ENCODE assay signal across 9 cellular contexts in genomic region chr2:149038442-149039212, GRCh38. TPM values are rescaled to one million over a fixed set of nuclear protein-coding genes. Genes with fewer than 3 reads are reported as not detected.
DNase-seq lines count a peak whose midpoint lies in the region; ATAC-seq and TF ChIP-seq lines count a peak whose summit lies in the region.
"Had no signal": no experiment of that assay in that cellular context is flagged by ENCODE, and none has a peak within 500 bp of the region (broad histone marks: within the 10 kb centered on the region; RNA-seq: fewer than 3 reads in every experiment).

Gene LYPD6B, plus strand, starts transcription at chr2:149038699. Its CDS starts 92,250 bp downstream, at chr2:149130949.

- H3K9me3 ChIP-seq in PC-3 (ENCODE audit: low read length) (no peaks in the 10 kb centered on the region), gastrocnemius medialis (no peaks in the 10 kb centered on the region)
- H3K9me3 ChIP-seq: neutrophil had no signal

- H3K27me3 ChIP-seq in PC-3 (ENCODE audit: low read length) (peaks cover 22% of the 10 kb centered on the region), gastrocnemius medialis (peaks cover 13 to 31% (median 30%) of the 10 kb centered on the region in 3 donors)

- H3K9me2 ChIP-seq in PC-3 (replicated peaks; ENCODE audit: low read length) = no peaks in the 10 kb centered on the region

- peak within 1 kb of the TSS; percentile 31; the same call in 1 of the 2 replicates for H3K9ac ChIP-seq in PC-3 (ENCODE audit: low read length)

- no peaks in the 10 kb centered on the region for H3K4me1 ChIP-seq in PC-3 (ENCODE audit: insufficient read depth, low read length)
- no peaks in the 10 kb centered on the region for H3K4me1 ChIP-seq in gastrocnemius medialis

- intact Hi-C loops in PC-3 (cut with micrococcal nuclease) = no loop called here
- intact Hi-C loops in gastrocnemius medialis (cut with DNase I; ENCODE audit: low total_unique reads) = no loop called here

- TF ChIP-seq CTCF in C4-2B (conservative IDR thresholded peaks at IDR 0.05) (peak; percentile 46), PC-3 (conservative IDR thresholded peaks at IDR 0.05; ENCODE audit: low read depth, low read length) (no peak), glutamatergic neuron (IDR thresholded peaks at IDR 0.05; ENCODE audit: partially characterized antibody, unreplicated experiment) (no peak), gastrocnemius medialis (IDR thresholded peaks at IDR 0.05 in 4 of 5, conservative IDR thresholded peaks at IDR 0.05 in 1 of 5) (no peak)

- peak; percentile 51 for ATAC-seq in GM18858 (IDR thresholded peaks at IDR 0.05; ENCODE audit: unreplicated experiment)
- ATAC-seq in HG03045 (IDR thresholded peaks at IDR 0.05; ENCODE audit: unreplicated experiment) = peak; percentile 67
- ATAC-seq in PC-3 = peak; percentile 70
- ATAC-seq in gastrocnemius medialis = no peak

- peaks cover 10% of the 10 kb centered on the region for H3K27me3 Mint-ChIP-seq in glutamatergic neuron (ENCODE audit: unreplicated experiment)

- POLR2A ChIA-PET in PC-3 (lab: Charles Lee; ENCODE audit: unreplicated experiment) = no interaction called here

- no TSS peak for BruUV-seq in PC-3 (replicated peaks; lab: Mats Ljungman, UMichigan)

- H3K4me1 Mint-ChIP-seq in glutamatergic neuron (ENCODE audit: low read depth, unreplicated experiment) = no peaks in the 10 kb centered on the region

- H3K36me3 ChIP-seq in PC-3 (ENCODE audit: low read depth, low read length) (no peaks in the 10 kb centered on the region), gastrocnemius medialis (no peaks in the 10 kb centered on the region)
- H3K36me3 ChIP-seq: neutrophil had no signal

- H3K27ac ChIP-seq in C4-2B (peak within 1 kb of the TSS; percentile 7; the same call in 1 of the 2 replicates), PC-3 (ENCODE audit: low read length) (no peak within 1 kb of the TSS), skin epidermis (peak within 1 kb of the TSS in 15 of 21 experiments; percentile 10 to 77 (median 55)), gastrocnemius medialis (no peak within 1 kb of the TSS)
- H3K27ac ChIP-seq: neutrophil had no signal

- no peaks in the 10 kb centered on the region for H3K79me2 ChIP-seq in PC-3 (ENCODE audit: low read length)

- no peaks in the 10 kb centered on the region for H3K36me3 Mint-ChIP-seq in glutamatergic neuron (ENCODE audit: unreplicated experiment)

- H3K9me3 Mint-ChIP-seq in glutamatergic neuron (ENCODE audit: unreplicated experiment) = no peaks in the 10 kb centered on the region

- no peaks in the 10 kb centered on the region for H4K20me1 ChIP-seq in PC-3 (ENCODE audit: low read length)

- H3F3A ChIP-seq in PC-3 (ENCODE audit: low read length, unreplicated experiment) = no peaks in the 10 kb centered on the region

- TF ChIP-seq POLR2A in gastrocnemius medialis (IDR thresholded peaks at IDR 0.05) = no peak

- H2AFZ ChIP-seq in PC-3 (ENCODE audit: low read length) = peak within 1 kb of the TSS; percentile 88

- DNase-seq in PC-3 = peak; percentile 63
- DNase-seq in glutamatergic neuron = peak; percentile 52
- DNase-seq in SKM-1 (lab: John Stamatoyannopoulos, UW; ENCODE audit: unreplicated experiment) = no peak
- no peak for DNase-seq in gastrocnemius medialis

- H3K4me3 ChIP-seq in PC-3 (ENCODE audit: low read length) = peak within 1 kb of the TSS; percentile 70
- H3K4me3 ChIP-seq in skin epidermis = peak within 1 kb of the TSS; percentile 23 to 52 (median 35)
- no peak within 1 kb of the TSS for H3K4me3 ChIP-seq in gastrocnemius medialis

- in situ Hi-C loops in gastrocnemius medialis (cut with MboI; ENCODE audit: low sequenced_read_pairs in 4 of 4) = no loop called here

- CTCF ChIA-PET in PC-3 (lab: Charles Lee) = interaction anchor here (0.5 to 0.6 kb wide), 2 partner anchors 322 to 447 kb away, joined by 4 read pairs; no protein-coding TSS in a partner anchor

- peak within 1 kb of the TSS; percentile 95 for H3K4me2 ChIP-seq in PC-3 (ENCODE audit: low read length)

- H3K4me3 Mint-ChIP-seq in glutamatergic neuron (ENCODE audit: unreplicated experiment) = peak within 1 kb of the TSS; percentile 79

- no peak within 1 kb of the TSS for H3K27ac Mint-ChIP-seq in glutamatergic neuron (ENCODE audit: unreplicated experiment)

RNA-seq across cellular contexts. Expression of gene LYPD6B, which starts in this region (rescaled TPM):
- 1.9 and 2.0 TPM in 2 replicates for total RNA-seq in PC-3 (2014; rRNA removed)
- total RNA-seq in glutamatergic neuron (ENCODE audit: unreplicated experiment) = 0.69 TPM
- not detected for total RNA-seq in gastrocnemius medialis

Comparison
In these comparisons a context has a peak if more than half of its experiments do, and no peak if none do; other contexts are left out.
1. Peak in DNase-seq in glutamatergic neuron; RNA of the gene not detected or under 1 TPM.
2. H3K27ac ChIP-seq: peak in C4-2B (single experiment) and skin epidermis (15 of 21); none in PC-3 (single experiment) and gastrocnemius medialis (0 of 4).
3. ATAC-seq: peak in GM18858 (single experiment), HG03045 (single experiment) and PC-3 (single experiment); none in gastrocnemius medialis (0 of 2).
4. H3K4me3 ChIP-seq: peak in PC-3 (single experiment) and skin epidermis (7 of 7); none in gastrocnemius medialis (0 of 4).